28 cellular contexts compared by ENCODE assay signal in genomic region chr1:54374766-54375165, GRCh38. TPM values are rescaled to one million over a fixed set of nuclear protein-coding genes. Genes with fewer than 3 reads are reported as not detected.
DNase-seq lines count a peak whose midpoint lies in the region; ATAC-seq and TF ChIP-seq lines count a peak whose summit lies in the region.
"Had no signal": no experiment of that assay in that cellular context is flagged by ENCODE, and none has a peak within 500 bp of the region (broad histone marks: within the 10 kb centered on the region; RNA-seq: fewer than 3 reads in every experiment).

No MANE protein-coding gene starts in this region.

- H3K4me1 Mint-ChIP-seq in activated B cell treated with CpG ODN at 0.5 μM for 24 hours: peaks cover 67% of the 10 kb centered on the region
- peaks cover 40% of the 10 kb centered on the region for H3K4me1 Mint-ChIP-seq in memory B cell

- H3K9me3 Mint-ChIP-seq in activated B cell treated with CpG ODN at 0.5 μM for 24 hours: no peaks in the 10 kb centered on the region
- no peaks in the 10 kb centered on the region for H3K9me3 Mint-ChIP-seq in memory B cell
- H3K9me3 Mint-ChIP-seq: activated naive CD4-positive, alpha-beta T cell treated with anti-CD3 and anti-CD28 coated beads, Interleukin-2, amount 10 ng/mL, durations not matched to agents 7 days and 5 days; central memory CD8-positive, alpha-beta T cell; stimulated activated naive CD8-positive, alpha-beta T cell treated with anti-CD3 and anti-CD28 coated beads, Interleukin-15, amount 100 ng/mL, for 72 hours had no signal

- H3K27me3 ChIP-seq in psoas muscle (ENCODE audit: insufficient read depth in 3 of 3, low read length in 2 of 3): no peaks in the 10 kb centered on the region
- H3K27me3 ChIP-seq in foreskin keratinocyte: no peaks in the 10 kb centered on the region
- H3K27me3 ChIP-seq: heart right ventricle, tibial nerve had no signal

- H3K27me3 Mint-ChIP-seq in activated B cell treated with CpG ODN at 0.5 μM for 24 hours (no peaks in the 10 kb centered on the region), memory B cell (no peaks in the 10 kb centered on the region)
- H3K27me3 Mint-ChIP-seq: activated naive CD4-positive, alpha-beta T cell treated with anti-CD3 and anti-CD28 coated beads, Interleukin-2, amount 10 ng/mL, durations not matched to agents 7 days and 5 days; central memory CD8-positive, alpha-beta T cell; stimulated activated naive CD8-positive, alpha-beta T cell treated with anti-CD3 and anti-CD28 coated beads, Interleukin-15, amount 100 ng/mL, for 72 hours had no signal

- no peak for DNase-seq in activated B cell treated with CpG ODN at 0.5 μM for 24 hours
- no peak for DNase-seq in memory B cell (ENCODE audit: low spot score in 2 of 2)
- no peak for DNase-seq in psoas muscle
- no peak for DNase-seq in foreskin keratinocyte
- no peak for DNase-seq in OCI-M1 (lab: John Stamatoyannopoulos, UW)
- no peak for DNase-seq in NCI-H146 (lab: John Stamatoyannopoulos, UW)
- DNase-seq: activated CD8-positive, alpha-beta T cell treated with anti-CD3 and anti-CD28 coated beads, Interleukin-2, amount 10 ng/mL, durations not matched to agents 7 days and 5 days; activated naive CD4-positive, alpha-beta T cell treated with anti-CD3 and anti-CD28 coated beads, Interleukin-2, amount 10 ng/mL, durations not matched to agents 7 days and 5 days; activated T-cell treated with anti-CD3 and anti-CD28 coated beads, Interleukin-2, amount 50 U/mL, for 1 hour; anterior cingulate cortex; DMS79; H7; heart right ventricle; MM.1S; mucosa of descending colon; NCI-H1436 treated with DMSO at 0.1 percent for 48 hours; NCI-H526; nucleus accumbens; stimulated activated CD4-positive, alpha-beta T cell treated with anti-CD3 and anti-CD28 coated beads, Interleukin-12 subunit alpha, Interleukin-12 subunit beta, amount 100 ng/mL, for 4 hours; stimulated activated naive CD8-positive, alpha-beta T cell treated with anti-CD3 and anti-CD28 coated beads, Interleukin-15, amount 100 ng/mL, for 72 hours had no signal

- H3K27ac Mint-ChIP-seq in activated B cell treated with CpG ODN at 0.5 μM for 24 hours (peak overlapping the region; percentile 63), memory B cell (peak overlapping the region; percentile 49)
- H3K27ac Mint-ChIP-seq: activated CD8-positive, alpha-beta T cell treated with anti-CD3 and anti-CD28 coated beads, Interleukin-2, amount 10 ng/mL, durations not matched to agents 7 days and 5 days; activated naive CD4-positive, alpha-beta T cell treated with anti-CD3 and anti-CD28 coated beads, Interleukin-2, amount 10 ng/mL, durations not matched to agents 7 days and 5 days had no signal

- 20 to 33% (median 23%) methylated on average over 8 of the region's 8 CpGs for WGBS in psoas muscle, 3 donors

- no peak overlapping the region for H3K27ac ChIP-seq in HEK293 (ENCODE audit: extremely low read depth, low read depth, low read length)
- no peak overlapping the region for H3K27ac ChIP-seq in psoas muscle
- no peak overlapping the region for H3K27ac ChIP-seq in foreskin keratinocyte
- H3K27ac ChIP-seq: RWPE1, tibial nerve had no signal

- H3K36me3 ChIP-seq in HEK293 (ENCODE audit: control insufficient read depth in 2 of 2, insufficient read depth in 1 of 2, low read length in 2 of 2) (peaks cover 0 to 9% of the 10 kb centered on the region in 2 experiments; a peak in 1 of 3 replicates), psoas muscle (ENCODE audit: insufficient read depth in 1 of 2, low read depth in 1 of 2) (no peaks in the 10 kb centered on the region)
- H3K36me3 ChIP-seq: heart right ventricle, tibial nerve had no signal

- H3K4me1 ChIP-seq in HEK293 (ENCODE audit: control insufficient read depth, insufficient read depth, low read length) (peaks cover 10% of the 10 kb centered on the region; the same call in 1 of the 2 replicates), psoas muscle (peaks cover 98% of the 10 kb centered on the region), foreskin keratinocyte (peaks cover 7% of the 10 kb centered on the region)

- no peak overlapping the region for H3K4me3 Mint-ChIP-seq in activated B cell treated with CpG ODN at 0.5 μM for 24 hours
- H3K4me3 Mint-ChIP-seq in memory B cell: no peak overlapping the region
- H3K4me3 Mint-ChIP-seq: activated CD8-positive, alpha-beta T cell treated with anti-CD3 and anti-CD28 coated beads, Interleukin-2, amount 10 ng/mL, durations not matched to agents 7 days and 5 days; activated naive CD4-positive, alpha-beta T cell treated with anti-CD3 and anti-CD28 coated beads, Interleukin-2, amount 10 ng/mL, durations not matched to agents 7 days and 5 days; central memory CD8-positive, alpha-beta T cell; stimulated activated naive CD8-positive, alpha-beta T cell treated with anti-CD3 and anti-CD28 coated beads, Interleukin-15, amount 100 ng/mL, for 72 hours had no signal

- intact Hi-C loops in activated B cell treated with CpG ODN at 0.5 μM for 24 hours (cut with micrococcal nuclease): no loop called here
- intact Hi-C loops in psoas muscle (cut with DNase I): no loop called here

- ATAC-seq in activated B cell treated with CpG ODN at 0.5 μM for 24 hours (ENCODE audit: low read depth) (no peak), memory B cell (ENCODE audit: low read depth) (no peak), psoas muscle (peak; percentile 17 to 43 (median 38)), GM18520 (IDR thresholded peaks at IDR 0.05; ENCODE audit: unreplicated experiment) (no peak), foreskin keratinocyte (no peak)
- ATAC-seq: activated CD8-positive, alpha-beta T cell treated with anti-CD3 and anti-CD28 coated beads, Interleukin-2, amount 10 ng/mL, durations not matched to agents 7 days and 5 days; left lobe of liver; mucosa of descending colon; right cardiac atrium; stimulated activated naive CD8-positive, alpha-beta T cell treated with anti-CD3 and anti-CD28 coated beads, Interleukin-15, amount 100 ng/mL, for 72 hours had no signal

- no peak for TF ChIP-seq CTCF in HEK293 (tag by site-specific recombination; IDR thresholded peaks at IDR 0.05)
- no peak for TF ChIP-seq CTCF in activated B cell treated with CpG ODN at 0.5 μM for 24 hours (IDR thresholded peaks at IDR 0.05)
- no peak for TF ChIP-seq CTCF in psoas muscle (IDR thresholded peaks at IDR 0.05)
- TF ChIP-seq CTCF in foreskin keratinocyte (conservative IDR thresholded peaks at IDR 0.05): no peak

- H3K36me3 Mint-ChIP-seq in activated B cell treated with CpG ODN at 0.5 μM for 24 hours (ENCODE audit: low read depth) (peaks cover 4% of the 10 kb centered on the region), memory B cell (no peaks in the 10 kb centered on the region)

- H3K4me3 ChIP-seq in HEK293 (ENCODE audit: low read depth, low read length): no peak overlapping the region
- no peak overlapping the region for H3K4me3 ChIP-seq in psoas muscle
- H3K4me3 ChIP-seq: heart right ventricle, K562, mucosa of descending colon, tibial nerve had no signal

- CTCF ChIA-PET in HEK293 (lab: Yijun Ruan, JAX): interaction anchor here (0.6 kb wide), 1 partner anchor 253 kb away, joined by 3 read pairs; no protein-coding TSS in a partner anchor
- CTCF ChIA-PET in activated B cell treated with CpG ODN at 0.5 μM for 24 hours (lab: Charles Lee): no interaction called here

- POLR2A ChIA-PET in HEK293 (lab: Yijun Ruan, JAX): no interaction called here
- POLR2A ChIA-PET in activated B cell treated with CpG ODN at 0.5 μM for 24 hours (lab: Charles Lee): no interaction called here

- H3K9me3 ChIP-seq in HEK293 (ENCODE audit: control insufficient read depth, insufficient read depth, low read depth, low read length) (no peaks in the 10 kb centered on the region), psoas muscle (no peaks in the 10 kb centered on the region)
- H3K9me3 ChIP-seq: heart right ventricle, mucosa of descending colon, tibial nerve had no signal

TF ChIP-seq in HEK293, 187 proteins besides CTCF, POLR2A, EP300 and RAD21:
- TF ChIP-seq KLF8 (tag by site-specific recombination; IDR thresholded peaks at IDR 0.05): no peak
- TF ChIP-seq EGR2 (tag by site-specific recombination; IDR thresholded peaks at IDR 0.05; ENCODE audit: low read depth): peak; percentile 88
- no peak for TF ChIP-seq ZNF37A (tag by site-specific recombination; IDR thresholded peaks at IDR 0.05)
- no peak for TF ChIP-seq ZNF645 (tag by site-specific recombination; IDR thresholded peaks at IDR 0.05)
- TF ChIP-seq OVOL3 (tag by site-specific recombination; IDR thresholded peaks at IDR 0.05): no peak
- no peak for TF ChIP-seq ZNF140 (tag by site-specific recombination; IDR thresholded peaks at IDR 0.05)
- peak; percentile 86 for TF ChIP-seq ZFHX2 (tag by site-specific recombination; conservative IDR thresholded peaks at IDR 0.05)
- no peak for TF ChIP-seq ZFP3 (tag by site-specific recombination; IDR thresholded peaks at IDR 0.05; ENCODE audit: low read depth)

RNA-seq across cellular contexts. Expression of gene SSBP3, which starts 31.4 kb away (rescaled TPM):
- total RNA-seq in activated B cell treated with CpG ODN at 0.5 μM for 24 hours: 23.1 and 29.7 TPM in 2 replicates
- total RNA-seq in psoas muscle: 10 to 100 TPM; 13.8 to 24.2 (median 22.0) TPM
- 10 to 100 TPM in 2 of 3 donors, 1 to 10 TPM in 1; 7.9 to 22.6 (median 12.5) TPM for polyA plus RNA-seq in psoas muscle
- total RNA-seq in foreskin keratinocyte: 12.7 and 14.9 TPM in 2 replicates
- polyA plus RNA-seq in foreskin keratinocyte: 13.3 and 17.0 TPM in 2 replicates

Comparison
In these comparisons a context has a peak if more than half of its experiments do, and no peak if none do; other contexts are left out.
1. ATAC-seq: peak in psoas muscle (4 of 4); none in activated B cell treated with CpG ODN at 0.5 μM for 24 hours (single experiment), memory B cell (single experiment), GM18520 (single experiment) and foreskin keratinocyte (single experiment).